Comparison of ENCODE assay signal across 18 cellular contexts in genomic region chr22:50420581-50420980, GRCh38. TPM values are rescaled to one million over a fixed set of nuclear protein-coding genes. Genes with fewer than 3 reads are reported as not detected.
DNase-seq lines count a peak whose midpoint lies in the region; ATAC-seq, FAIRE-seq and TF ChIP-seq lines count a peak whose summit lies in the region.
"Had no signal": no experiment of that assay in that cellular context is flagged by ENCODE, and none has a peak within 500 bp of the region (broad histone marks: within the 10 kb centered on the region; RNA-seq: fewer than 3 reads in every experiment).

No MANE protein-coding gene starts in this region.

- peaks cover 1% of the 10 kb centered on the region for H3K4me1 Mint-ChIP-seq in activated T-cell treated with anti-CD3 and anti-CD28 coated beads, Interleukin-2, amount 50 U/mL, for 24 hours (ENCODE audit: low read depth)
- peaks cover 4 to 5% of the 10 kb centered on the region in 2 donors for H3K4me1 Mint-ChIP-seq in stimulated activated naive B cell treated with anti-CD40 and anti-IgM and Interleukin-4, amounts not matched to agents 10 μg/mL and 1 μg/mL and 100 μg/mL, for 72 hours
- H3K4me1 Mint-ChIP-seq: H9 had no signal

- H3K27ac Mint-ChIP-seq in activated T-cell treated with anti-CD3 and anti-CD28 coated beads, Interleukin-2, amount 50 U/mL, for 24 hours = peak overlapping the region; percentile 24
- peak overlapping the region; percentile 5 for H3K27ac Mint-ChIP-seq in stimulated activated naive B cell treated with anti-CD40 and anti-IgM and Interleukin-4, amounts not matched to agents 10 μg/mL and 1 μg/mL and 100 μg/mL, for 72 hours
- H3K27ac Mint-ChIP-seq: CD4-positive, alpha-beta memory T cell had no signal

- no peaks in the 10 kb centered on the region for H3K27me3 Mint-ChIP-seq in activated T-cell treated with anti-CD3 and anti-CD28 coated beads, Interleukin-2, amount 50 U/mL, for 24 hours
- no peaks in the 10 kb centered on the region for H3K27me3 Mint-ChIP-seq in stimulated activated naive B cell treated with anti-CD40 and anti-IgM and Interleukin-4, amounts not matched to agents 10 μg/mL and 1 μg/mL and 100 μg/mL, for 72 hours
- H3K27me3 Mint-ChIP-seq: CD4-positive, alpha-beta memory T cell had no signal

- no peaks in the 10 kb centered on the region for H3K9me3 Mint-ChIP-seq in activated T-cell treated with anti-CD3 and anti-CD28 coated beads, Interleukin-2, amount 50 U/mL, for 24 hours
- no peaks in the 10 kb centered on the region for H3K9me3 Mint-ChIP-seq in stimulated activated naive B cell treated with anti-CD40 and anti-IgM and Interleukin-4, amounts not matched to agents 10 μg/mL and 1 μg/mL and 100 μg/mL, for 72 hours
- H3K9me3 Mint-ChIP-seq: CD14-positive monocyte, H9 had no signal

- TF ChIP-seq CTCF in heart right ventricle (IDR thresholded peaks at IDR 0.05) (no peak), kidney (IDR thresholded peaks at IDR 0.05; ENCODE audit: borderline replicate concordance, extremely low read depth, insufficient read depth) (no peak)

- FAIRE-seq in kidney (lab: Jason Lieb, UNC) = no peak
- FAIRE-seq: H1, HepG2 had no signal

- H3K9me3 ChIP-seq in heart right ventricle (no peaks in the 10 kb centered on the region), kidney (ENCODE audit: control insufficient read depth in 1 of 2, low read length in 2 of 2) (no peaks in the 10 kb centered on the region)
- H3K9me3 ChIP-seq: BLaER1 had no signal

- H3K36me3 Mint-ChIP-seq in activated T-cell treated with anti-CD3 and anti-CD28 coated beads, Interleukin-2, amount 50 U/mL, for 24 hours (ENCODE audit: low read depth) = peaks cover 91% of the 10 kb centered on the region
- peaks cover 48 to 50% of the 10 kb centered on the region in 2 donors for H3K36me3 Mint-ChIP-seq in stimulated activated naive B cell treated with anti-CD40 and anti-IgM and Interleukin-4, amounts not matched to agents 10 μg/mL and 1 μg/mL and 100 μg/mL, for 72 hours

- H3K27me3 ChIP-seq in heart right ventricle = no peaks in the 10 kb centered on the region
- H3K27me3 ChIP-seq: BLaER1 had no signal

- intact Hi-C loops in Right ventricle myocardium superior (cut with DNase I) (no loop called here), heart right ventricle (cut with DNase I) (no loop called here), kidney (cut with DNase I) (no loop called here)

- no peak for DNase-seq in activated T-cell treated with anti-CD3 and anti-CD28 coated beads, Interleukin-2, amount 50 U/mL, for 24 hours
- DNase-seq in activated T-cell treated with anti-CD3 and anti-CD28 coated beads, Interleukin-2, amount 50 U/mL, for 48 hours = no peak
- peak; percentile 27 for DNase-seq in Right ventricle myocardium superior
- no peak for DNase-seq in heart right ventricle
- peak; percentile 54 for DNase-seq in kidney
- DNase-seq in stimulated activated naive B cell treated with anti-CD40 and anti-IgM and Interleukin-4, amounts not matched to agents 10 μg/mL and 1 μg/mL and 100 μg/mL, for 72 hours = no peak
- DNase-seq in activated effector memory CD4-positive, alpha-beta T cell treated with Interleukin-2 at 50 U/mL for 16 hours = no peak
- DNase-seq: 8988T; Calu3; CD4-positive, alpha-beta memory T cell; DMS79 treated with DMSO at 0.1 percent for 48 hours; GF-D8; H9 had no signal

- H3K27ac ChIP-seq in heart right ventricle (no peak overlapping the region), kidney (ENCODE audit: low read depth in 2 of 2, low read length in 2 of 2) (no peak overlapping the region)
- H3K27ac ChIP-seq: BLaER1 had no signal

- no peak overlapping the region for H3K4me3 ChIP-seq in heart right ventricle
- no peak overlapping the region for H3K4me3 ChIP-seq in kidney (ENCODE audit: low read length in 2 of 2)
- H3K4me3 ChIP-seq: BLaER1 had no signal

- peaks cover 0 to 3% (median 0%) of the 10 kb centered on the region in 9 donors for H3K4me1 ChIP-seq in heart right ventricle
- no peaks in the 10 kb centered on the region for H3K4me1 ChIP-seq in kidney (ENCODE audit: control insufficient read depth in 1 of 2, insufficient read depth in 1 of 2, low read depth in 1 of 2, low read length in 2 of 2)
- H3K4me1 ChIP-seq: BLaER1 had no signal

- peaks cover 0 to 98% (median 75%) of the 10 kb centered on the region in 9 donors for H3K36me3 ChIP-seq in heart right ventricle
- peaks cover 64 to 73% of the 10 kb centered on the region in 2 donors for H3K36me3 ChIP-seq in kidney (ENCODE audit: control insufficient read depth in 1 of 2, insufficient read depth in 2 of 2, low read length in 2 of 2)

- no peak overlapping the region for H3K9ac ChIP-seq in kidney (ENCODE audit: low read length in 2 of 2)
- H3K9ac ChIP-seq: BLaER1 had no signal

- ATAC-seq in Right ventricle myocardium superior (ENCODE audit: poor library complexity) (no peak), heart right ventricle (no peak), GM18909 (IDR thresholded peaks at IDR 0.05; ENCODE audit: poor library complexity, unreplicated experiment) (no peak)
- no peak for ATAC-seq in stimulated activated naive B cell treated with anti-CD40 and anti-IgM and Interleukin-4, amounts not matched to agents 10 μg/mL and 1 μg/mL and 100 μg/mL, for 72 hours (replicated peaks)
- ATAC-seq: HepG2 had no signal

- H3K4me3 Mint-ChIP-seq in activated T-cell treated with anti-CD3 and anti-CD28 coated beads, Interleukin-2, amount 50 U/mL, for 24 hours = no peak overlapping the region
- H3K4me3 Mint-ChIP-seq in stimulated activated naive B cell treated with anti-CD40 and anti-IgM and Interleukin-4, amounts not matched to agents 10 μg/mL and 1 μg/mL and 100 μg/mL, for 72 hours = no peak overlapping the region
- H3K4me3 Mint-ChIP-seq: CD14-positive monocyte; CD4-positive, alpha-beta memory T cell; H9 had no signal

- 89 to 94% methylated on average over 12 of the region's 12 CpGs for WGBS in heart right ventricle, 2 donors

RNA-seq across cellular contexts. Expression of gene SBF1, which starts 54.3 kb away (rescaled TPM):
- 46.6 TPM for total RNA-seq in Right ventricle myocardium superior
- total RNA-seq in heart right ventricle = 10 to 100 TPM; 41.0 to 73.0 (median 49.7) TPM
- polyA plus RNA-seq in heart right ventricle = 10 to 100 TPM; 43.2 to 48.6 TPM
- 73.9 TPM for total RNA-seq in kidney
- 18.1 TPM for polyA plus RNA-seq in kidney (ENCODE audit: insufficient read depth, low read depth, low replicate concordance)

Comparison
In these comparisons a context has a peak if more than half of its experiments do, and no peak if none do; other contexts are left out.
1. DNase-seq: peak in Right ventricle myocardium superior (single experiment) and kidney (single experiment); none in activated T-cell treated with anti-CD3 and anti-CD28 coated beads, Interleukin-2, amount 50 U/mL, for 24 hours (single experiment), activated T-cell treated with anti-CD3 and anti-CD28 coated beads, Interleukin-2, amount 50 U/mL, for 48 hours (0 of 2), heart right ventricle (0 of 2), stimulated activated naive B cell treated with anti-CD40 and anti-IgM and Interleukin-4, amounts not matched to agents 10 μg/mL and 1 μg/mL and 100 μg/mL, for 72 hours (single experiment) and activated effector memory CD4-positive, alpha-beta T cell treated with Interleukin-2 at 50 U/mL for 16 hours (single experiment).